In the genomic region with DNA sequence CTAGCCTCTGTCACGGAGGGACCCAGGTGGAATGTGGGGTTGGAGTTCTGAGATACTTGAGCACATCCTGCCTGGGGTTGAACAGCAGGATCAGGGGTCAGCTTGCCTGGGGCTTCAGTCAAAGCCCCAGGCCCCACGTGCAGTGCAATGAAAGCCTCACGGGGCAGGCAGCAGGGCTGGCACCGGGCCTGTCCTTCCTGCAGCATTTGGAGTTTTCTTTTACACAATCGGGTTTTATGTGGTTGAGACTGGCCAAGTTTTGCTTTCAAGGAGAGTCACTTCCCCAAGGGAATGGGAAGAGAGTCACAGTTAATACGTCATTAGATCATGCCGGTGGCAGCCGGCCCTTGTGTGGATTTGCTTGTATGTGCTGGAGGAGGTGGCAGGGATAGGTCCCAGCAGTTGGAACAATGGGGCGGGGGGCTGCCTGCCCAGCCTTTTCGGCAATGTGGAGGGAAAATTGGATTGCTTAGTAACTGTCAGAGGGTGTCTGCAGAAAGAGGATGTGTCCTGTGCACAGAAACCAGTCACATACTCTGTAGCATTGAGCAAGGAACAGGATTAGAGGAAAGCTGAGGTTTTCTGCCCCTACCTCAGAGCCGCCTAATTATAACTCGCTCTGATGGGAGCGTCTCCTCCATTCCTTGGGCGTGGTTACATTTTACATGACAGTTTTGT, we compare ENCODE assay signal across 9 cellular contexts. TPM values are rescaled to one million over a fixed set of nuclear protein-coding genes. Genes with fewer than 3 reads are reported as not detected.
DNase-seq lines count a peak whose midpoint lies in the region; FAIRE-seq and TF ChIP-seq lines count a peak whose summit lies in the region.
"Had no signal": no experiment of that assay in that cellular context is flagged by ENCODE, and none has a peak within 500 bp of the region (broad histone marks: within the 10 kb centered on the region; RNA-seq: fewer than 3 reads in every experiment).

No MANE protein-coding gene starts in this region.

- H2AK5ac ChIP-seq in trophoblast cell (ENCODE audit: low read length), result peak overlapping the region; percentile 26

- H2BK12ac ChIP-seq in trophoblast cell (ENCODE audit: low read length), result peak overlapping the region; percentile 44

- no peaks in the 10 kb centered on the region for H3K9me2 ChIP-seq in OCI-LY7 (ENCODE audit: insufficient read depth, low read length)

- no peak overlapping the region for H3K23ac ChIP-seq in trophoblast cell (ENCODE audit: low read length)

- H3K9me3 ChIP-seq in OCI-LY7 (ENCODE audit: low read length) (peaks cover 7% of the 10 kb centered on the region), trophoblast cell (ENCODE audit: insufficient read depth, low read depth, low read length) (peaks cover 4% of the 10 kb centered on the region)

- H3K9ac ChIP-seq in trophoblast cell (ENCODE audit: low read length), result no peak overlapping the region

- intact Hi-C loops in OCI-LY7 (cut with micrococcal nuclease; ENCODE audit: unreplicated experiment), result no loop called here

- H2AFZ ChIP-seq in OCI-LY7 (ENCODE audit: low read length) (no peak overlapping the region), trophoblast cell (ENCODE audit: insufficient read depth, low read length, poor library complexity) (no peak overlapping the region)

- H2BK5ac ChIP-seq in trophoblast cell (ENCODE audit: low read depth, low read length, poor library complexity), result peak overlapping the region; percentile 67

- DNase-seq in DMS79 (lab: John Stamatoyannopoulos, UW) (peak; percentile 58), OCI-LY7 (ENCODE audit: low spot score) (no peak), fibroblast of villous mesenchyme (ENCODE audit: low read depth) (peak; percentile 91), trophoblast cell (peak in 1 of 2 donors; percentile 44), DMS153 (lab: John Stamatoyannopoulos, UW) (no peak), NCI-H446 (lab: John Stamatoyannopoulos, UW) (no peak), GM19239 (ENCODE audit: insufficient read length, low spot score) (no peak), 8988T (no peak)
- DNase-seq: NCI-H1436 had no signal

- peak overlapping the region; percentile 37 for H2BK120ac ChIP-seq in trophoblast cell (ENCODE audit: insufficient read depth, low read length, poor library complexity)

- peak overlapping the region; percentile 49 for H3K4ac ChIP-seq in trophoblast cell (ENCODE audit: low read depth, low read length)

- H3K79me1 ChIP-seq in trophoblast cell (ENCODE audit: low read length), result peaks cover 19% of the 10 kb centered on the region

- peak overlapping the region; percentile 80 for H3K18ac ChIP-seq in trophoblast cell (ENCODE audit: low read length)

- H3K79me2 ChIP-seq in OCI-LY7 (ENCODE audit: insufficient read depth, low read depth, low read length) (peaks cover 80% of the 10 kb centered on the region), trophoblast cell (ENCODE audit: control insufficient read depth, insufficient read depth, low read length, poor library complexity) (peaks cover 9% of the 10 kb centered on the region)

- FAIRE-seq in GM19239 (lab: Jason Lieb, UNC), result no peak

- H4K91ac ChIP-seq in trophoblast cell (ENCODE audit: low read depth, low read length), result peak overlapping the region; percentile 72

- BruUV-seq in OCI-LY7 (replicated peaks; lab: Mats Ljungman, UMichigan), result no TSS peak

- peak overlapping the region; percentile 91 for H3K14ac ChIP-seq in trophoblast cell (ENCODE audit: low read length)

- peak overlapping the region; percentile 22 for H4K8ac ChIP-seq in trophoblast cell (ENCODE audit: low read depth, low read length)

- no peak overlapping the region for H4K12ac ChIP-seq in trophoblast cell (ENCODE audit: low read depth, low read length)

- no CpG with 5 or more reads among the region's 14 CpGs for WGBS in trophoblast cell (ENCODE audit: extremely low coverage, insufficient coverage, insufficient read length)

- no peak for TF ChIP-seq CTCF in OCI-LY7 (conservative IDR thresholded peaks at IDR 0.05; ENCODE audit: low read length)
- TF ChIP-seq CTCF in fibroblast of villous mesenchyme (IDR thresholded peaks at IDR 0.05; ENCODE audit: insufficient read depth, low read depth, low read length), result no peak

- CTCF ChIA-PET in OCI-LY7 (lab: Charles Lee; ENCODE audit: unreplicated experiment), result no interaction called here

- peaks cover 4% of the 10 kb centered on the region for H4K20me1 ChIP-seq in OCI-LY7 (ENCODE audit: insufficient read depth, low read length)

- H3K36me3 ChIP-seq in OCI-LY7 (ENCODE audit: insufficient read depth, low read length), result peaks cover 66% of the 10 kb centered on the region
- H3K36me3 ChIP-seq in trophoblast cell (ENCODE audit: control insufficient read depth in 1 of 2, insufficient read depth in 2 of 2, low read length in 2 of 2), result peaks cover 0 to 2% of the 10 kb centered on the region in 2 experiments

- H3K4me3 ChIP-seq in OCI-LY7 (ENCODE audit: low read depth, low read length, poor library complexity, severe bottlenecking) (no peak overlapping the region), fibroblast of villous mesenchyme (ENCODE audit: low read depth, low read length) (no peak overlapping the region), trophoblast cell (ENCODE audit: low read depth, low read length) (no peak overlapping the region)

- H3K27ac ChIP-seq in OCI-LY7 (ENCODE audit: low read depth, low read length, poor library complexity, severe bottlenecking) (peak overlapping the region; percentile 13), trophoblast cell (ENCODE audit: low read depth, low read length) (peak overlapping the region; percentile 79)

- H3K4me1 ChIP-seq in OCI-LY7 (ENCODE audit: insufficient read depth, low read length, poor library complexity, severe bottlenecking) (peaks cover 79% of the 10 kb centered on the region), trophoblast cell (ENCODE audit: control insufficient read depth in 1 of 2, insufficient read depth in 2 of 2, low read length in 2 of 2) (peaks cover 18 to 30% of the 10 kb centered on the region in 2 experiments)

- no peaks in the 10 kb centered on the region for H3K27me3 ChIP-seq in trophoblast cell (ENCODE audit: insufficient read depth, low read length)

- POLR2A ChIA-PET in OCI-LY7 (lab: Charles Lee), result no interaction called here

- H3K4me2 ChIP-seq in OCI-LY7 (ENCODE audit: low read length) (peak overlapping the region; percentile 65; the same call in 1 of the 2 replicates), trophoblast cell (ENCODE audit: low read length) (peak overlapping the region; percentile 7)

RNA-seq across cellular contexts. Expression of a gene that starts 4.5 kb away (rescaled TPM):
- total RNA-seq in OCI-LY7 (2014; rRNA removed; shearing (Covaris generic)), result 60.4 and 84.5 TPM in 2 replicates
- 126 and 157 TPM in 2 replicates for total RNA-seq in OCI-LY7 (2022)
- total RNA-seq in fibroblast of villous mesenchyme, result 5.5 and 5.6 TPM in 2 replicates
- 22.5 and 22.8 TPM in 2 replicates for polyA plus RNA-seq in trophoblast cell (2013)

Comparison
In these comparisons a context has a peak if more than half of its experiments do, and no peak if none do; other contexts are left out.
1. DNase-seq: peak in DMS79 (single experiment) and fibroblast of villous mesenchyme (single experiment); none in OCI-LY7 (single experiment), DMS153 (single experiment), NCI-H446 (0 of 2), GM19239 (single experiment) and 8988T (single experiment).